Comparison of ENCODE assay signal across 15 cellular contexts in genomic region chr5:2991884-2992283, GRCh38.
DNase-seq lines count a peak whose midpoint lies in the region; TF ChIP-seq lines count a peak whose summit lies in the region.
"Had no signal": no experiment of that assay in that cellular context is flagged by ENCODE, and none has a peak within 500 bp of the region (broad histone marks: within the 10 kb centered on the region; RNA-seq: fewer than 3 reads in every experiment).

No MANE protein-coding gene starts in this region.

- no peak overlapping the region for H2AFZ ChIP-seq in smooth muscle cell (ENCODE audit: low read depth)

- TF ChIP-seq CTCF in VCaP (conservative IDR thresholded peaks at IDR 0.05) (no peak), smooth muscle cell (IDR thresholded peaks at IDR 0.05; ENCODE audit: borderline replicate concordance, insufficient read depth, poor library complexity, severe bottlenecking) (no peak), coronary artery (IDR thresholded peaks at IDR 0.05) (no peak)

- intact Hi-C loops in activated CD4-positive, alpha-beta T cell treated with anti-CD3 and anti-CD28 coated beads, Interleukin-2, amount 10 ng/mL, durations not matched to agents 24 days and 14 days (cut with micrococcal nuclease), result no loop called here
- intact Hi-C loops in activated T-helper 1 cell treated with anti-CD3 and anti-CD28 coated beads, Interleukin-12 subunit alpha, Interleukin-12 subunit beta, Interleukin-2, Interleukin-4 antibody, amounts not matched to agents 30 ng/mL and 10 ng/mL and 1 ng/mL, durations not matched to agents 14 hours and 24 hours and 36 hours (cut with micrococcal nuclease), result no loop called here

- no peaks in the 10 kb centered on the region for H3F3A ChIP-seq in smooth muscle cell (ENCODE audit: low read depth)

- peaks cover 6% of the 10 kb centered on the region for H3K9me3 Mint-ChIP-seq in activated CD4-positive, alpha-beta T cell treated with anti-CD3 and anti-CD28 coated beads, Interleukin-2, amount 10 ng/mL, durations not matched to agents 24 days and 14 days
- peaks cover 2% of the 10 kb centered on the region for H3K9me3 Mint-ChIP-seq in activated T-helper 1 cell treated with anti-CD3 and anti-CD28 coated beads, Interleukin-12 subunit alpha, Interleukin-12 subunit beta, Interleukin-2, Interleukin-4 antibody, amounts not matched to agents 30 ng/mL and 10 ng/mL and 1 ng/mL, durations not matched to agents 14 hours and 24 hours and 36 hours

- no peak overlapping the region for H3K4me3 Mint-ChIP-seq in activated CD4-positive, alpha-beta T cell treated with anti-CD3 and anti-CD28 coated beads, Interleukin-2, amount 10 ng/mL, durations not matched to agents 24 days and 14 days
- no peak overlapping the region for H3K4me3 Mint-ChIP-seq in activated T-helper 1 cell treated with anti-CD3 and anti-CD28 coated beads, Interleukin-12 subunit alpha, Interleukin-12 subunit beta, Interleukin-2, Interleukin-4 antibody, amounts not matched to agents 30 ng/mL and 10 ng/mL and 1 ng/mL, durations not matched to agents 14 hours and 24 hours and 36 hours
- H3K4me3 Mint-ChIP-seq: HFFc6 had no signal

- H3K4me2 ChIP-seq in smooth muscle cell, result no peak overlapping the region
- H3K4me2 ChIP-seq: BLaER1 treated with 17β-estradiol and CSF1 and Interleukin-3, amounts not matched to agents 10 nM and 100 nM had no signal

- no peak overlapping the region for H3K27ac Mint-ChIP-seq in activated CD4-positive, alpha-beta T cell treated with anti-CD3 and anti-CD28 coated beads, Interleukin-2, amount 10 ng/mL, durations not matched to agents 24 days and 14 days
- no peak overlapping the region for H3K27ac Mint-ChIP-seq in activated T-helper 1 cell treated with anti-CD3 and anti-CD28 coated beads, Interleukin-12 subunit alpha, Interleukin-12 subunit beta, Interleukin-2, Interleukin-4 antibody, amounts not matched to agents 30 ng/mL and 10 ng/mL and 1 ng/mL, durations not matched to agents 14 hours and 24 hours and 36 hours
- H3K27ac Mint-ChIP-seq: HFFc6 had no signal

- 83% methylated on average over 10 of the region's 10 CpGs for WGBS in smooth muscle cell (ENCODE audit: low lambda C conversion rate)

- no peaks in the 10 kb centered on the region for H3K36me3 ChIP-seq in smooth muscle cell (ENCODE audit: low read depth)
- H3K36me3 ChIP-seq: BLaER1 treated with 17β-estradiol and CSF1 and Interleukin-3, amounts not matched to agents 10 nM and 100 nM had no signal

- no peaks in the 10 kb centered on the region for H3K36me3 Mint-ChIP-seq in activated CD4-positive, alpha-beta T cell treated with anti-CD3 and anti-CD28 coated beads, Interleukin-2, amount 10 ng/mL, durations not matched to agents 24 days and 14 days (ENCODE audit: low read depth)
- H3K36me3 Mint-ChIP-seq in activated T-helper 1 cell treated with anti-CD3 and anti-CD28 coated beads, Interleukin-12 subunit alpha, Interleukin-12 subunit beta, Interleukin-2, Interleukin-4 antibody, amounts not matched to agents 30 ng/mL and 10 ng/mL and 1 ng/mL, durations not matched to agents 14 hours and 24 hours and 36 hours (ENCODE audit: low read depth), result no peaks in the 10 kb centered on the region

- DNase-seq in DMS153 treated with DMSO at 0.1 percent for 48 hours (lab: John Stamatoyannopoulos, UW; ENCODE audit: unreplicated experiment), result peak; percentile 98
- DNase-seq in NCI-H1105 treated with DMSO at 0.1 percent for 48 hours (lab: John Stamatoyannopoulos, UW), result peak; percentile 84
- peak; percentile 90 for DNase-seq in NCI-H345 (lab: John Stamatoyannopoulos, UW)
- no peak for DNase-seq in smooth muscle cell (lab: John Stamatoyannopoulos, UW; ENCODE audit: unreplicated experiment)
- DNase-seq in coronary artery (ENCODE audit: low spot score), result no peak
- no peak for DNase-seq in activated CD4-positive, alpha-beta T cell treated with anti-CD3 and anti-CD28 coated beads, Interleukin-2, amount 10 ng/mL, durations not matched to agents 24 days and 14 days
- DNase-seq in activated T-helper 1 cell treated with anti-CD3 and anti-CD28 coated beads, Interleukin-12 subunit alpha, Interleukin-12 subunit beta, Interleukin-2, Interleukin-4 antibody, amounts not matched to agents 30 ng/mL and 10 ng/mL and 1 ng/mL, durations not matched to agents 14 hours and 24 hours and 36 hours (ENCODE audit: low spot score), result no peak
- DNase-seq: EL, HFFc6, IMR-90, Karpas-422, NCI-H524 treated with DMSO at 0.1 percent for 48 hours had no signal

- no peaks in the 10 kb centered on the region for H3K9me3 ChIP-seq in smooth muscle cell (replicated peaks; ENCODE audit: low read depth)
- H3K9me3 ChIP-seq: BLaER1 treated with 17β-estradiol and CSF1 and Interleukin-3, amounts not matched to agents 10 nM and 100 nM had no signal

- H3K4me1 ChIP-seq in smooth muscle cell (ENCODE audit: low read depth), result no peaks in the 10 kb centered on the region
- H3K4me1 ChIP-seq: BLaER1 treated with 17β-estradiol and CSF1 and Interleukin-3, amounts not matched to agents 10 nM and 100 nM had no signal

- H3K27me3 ChIP-seq in smooth muscle cell (ENCODE audit: low read depth), result no peaks in the 10 kb centered on the region
- H3K27me3 ChIP-seq: BLaER1 treated with 17β-estradiol and CSF1 and Interleukin-3, amounts not matched to agents 10 nM and 100 nM had no signal

- H3K4me3 ChIP-seq in smooth muscle cell, result no peak overlapping the region
- H3K4me3 ChIP-seq in coronary artery, result no peak overlapping the region
- H3K4me3 ChIP-seq: BLaER1 treated with 17β-estradiol and CSF1 and Interleukin-3, amounts not matched to agents 10 nM and 100 nM; SK-N-MC had no signal

- no peaks in the 10 kb centered on the region for H3K79me2 ChIP-seq in smooth muscle cell (ENCODE audit: low read depth)

- no peaks in the 10 kb centered on the region for H3K4me1 Mint-ChIP-seq in activated CD4-positive, alpha-beta T cell treated with anti-CD3 and anti-CD28 coated beads, Interleukin-2, amount 10 ng/mL, durations not matched to agents 24 days and 14 days
- no peaks in the 10 kb centered on the region for H3K4me1 Mint-ChIP-seq in activated T-helper 1 cell treated with anti-CD3 and anti-CD28 coated beads, Interleukin-12 subunit alpha, Interleukin-12 subunit beta, Interleukin-2, Interleukin-4 antibody, amounts not matched to agents 30 ng/mL and 10 ng/mL and 1 ng/mL, durations not matched to agents 14 hours and 24 hours and 36 hours (ENCODE audit: low read depth)

- no peaks in the 10 kb centered on the region for H4K20me1 ChIP-seq in smooth muscle cell (ENCODE audit: low read depth)
- H4K20me1 ChIP-seq: BLaER1 treated with 17β-estradiol and CSF1 and Interleukin-3, amounts not matched to agents 10 nM and 100 nM had no signal

- no peak overlapping the region for H3K9ac ChIP-seq in smooth muscle cell (ENCODE audit: low read depth)
- H3K9ac ChIP-seq: BLaER1 treated with 17β-estradiol and CSF1 and Interleukin-3, amounts not matched to agents 10 nM and 100 nM had no signal

- no peaks in the 10 kb centered on the region for H3K27me3 Mint-ChIP-seq in activated CD4-positive, alpha-beta T cell treated with anti-CD3 and anti-CD28 coated beads, Interleukin-2, amount 10 ng/mL, durations not matched to agents 24 days and 14 days
- no peaks in the 10 kb centered on the region for H3K27me3 Mint-ChIP-seq in activated T-helper 1 cell treated with anti-CD3 and anti-CD28 coated beads, Interleukin-12 subunit alpha, Interleukin-12 subunit beta, Interleukin-2, Interleukin-4 antibody, amounts not matched to agents 30 ng/mL and 10 ng/mL and 1 ng/mL, durations not matched to agents 14 hours and 24 hours and 36 hours (ENCODE audit: insufficient read depth)

- H3K27ac ChIP-seq in VCaP (peak overlapping the region; percentile 29; the same call in 1 of the 2 replicates), smooth muscle cell (ENCODE audit: low read depth) (no peak overlapping the region), coronary artery (no peak overlapping the region)
- H3K27ac ChIP-seq: BLaER1 treated with 17β-estradiol and CSF1 and Interleukin-3, amounts not matched to agents 10 nM and 100 nM; SK-N-MC had no signal

Comparison
In these comparisons a context has a peak if more than half of its experiments do, and no peak if none do; other contexts are left out.
1. DNase-seq: peak in DMS153 treated with DMSO at 0.1 percent for 48 hours (single experiment), NCI-H1105 treated with DMSO at 0.1 percent for 48 hours (single experiment) and NCI-H345 (single experiment); none in smooth muscle cell (single experiment), coronary artery (single experiment), activated CD4-positive, alpha-beta T cell treated with anti-CD3 and anti-CD28 coated beads, Interleukin-2, amount 10 ng/mL, durations not matched to agents 24 days and 14 days (single experiment) and activated T-helper 1 cell treated with anti-CD3 and anti-CD28 coated beads, Interleukin-12 subunit alpha, Interleukin-12 subunit beta, Interleukin-2, Interleukin-4 antibody, amounts not matched to agents 30 ng/mL and 10 ng/mL and 1 ng/mL, durations not matched to agents 14 hours and 24 hours and 36 hours (single experiment).